ENCODE assay signal across 11 cellular contexts in the genomic region with DNA sequence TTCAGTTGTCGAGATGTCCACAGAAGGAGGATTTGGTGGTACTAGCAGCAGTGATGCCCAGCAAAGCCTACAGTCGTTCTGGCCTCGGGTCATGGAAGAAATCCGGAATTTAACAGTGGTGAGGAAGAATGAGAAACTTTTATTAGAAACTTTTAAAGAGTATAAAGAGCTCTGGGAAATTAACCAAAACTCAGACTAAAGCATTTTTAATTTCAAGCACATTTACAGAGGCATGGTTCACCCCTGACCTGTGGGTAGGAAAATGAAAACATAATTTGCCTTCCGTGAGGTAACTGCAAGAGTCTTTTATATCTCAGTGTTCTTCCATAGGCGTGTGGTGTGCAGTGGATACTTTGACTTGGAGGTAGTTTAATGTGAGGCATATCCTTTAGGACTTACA.
"Had no signal": no experiment of that assay in that cellular context is flagged by ENCODE, and none has a peak within 500 bp of the region (broad histone marks: within the 10 kb centered on the region; RNA-seq: fewer than 3 reads in every experiment).

No MANE protein-coding gene starts in this region.

- H3K27me3 ChIP-seq: cardiac muscle cell, pancreas, stomach, testis had no signal

- H3K27ac Mint-ChIP-seq: activated CD4-positive, alpha-beta T cell treated with anti-CD3 and anti-CD28 coated beads, Interleukin-2, amount 10 ng/mL, durations not matched to agents 24 days and 14 days; activated naive CD4-positive, alpha-beta T cell treated with anti-CD3 and anti-CD28 coated beads, Interleukin-2, amount 10 ng/mL, durations not matched to agents 7 days and 5 days; WTC11 had no signal

- H3K27me3 Mint-ChIP-seq: activated CD4-positive, alpha-beta T cell treated with anti-CD3 and anti-CD28 coated beads, Interleukin-2, amount 10 ng/mL, durations not matched to agents 24 days and 14 days; activated naive CD4-positive, alpha-beta T cell treated with anti-CD3 and anti-CD28 coated beads, Interleukin-2, amount 10 ng/mL, durations not matched to agents 7 days and 5 days had no signal

- H3K27ac ChIP-seq: cardiac muscle cell, pancreas had no signal

- H3K9me3 ChIP-seq: pancreas, stomach, testis had no signal

- ATAC-seq: left ventricle myocardium superior, pancreas, WTC11 had no signal

- H3K4me3 ChIP-seq: cardiac muscle cell, pancreas, stomach, testis had no signal

- H3K4me3 Mint-ChIP-seq: activated CD4-positive, alpha-beta T cell treated with anti-CD3 and anti-CD28 coated beads, Interleukin-2, amount 10 ng/mL, durations not matched to agents 24 days and 14 days; activated naive CD4-positive, alpha-beta T cell treated with anti-CD3 and anti-CD28 coated beads, Interleukin-2, amount 10 ng/mL, durations not matched to agents 7 days and 5 days; WTC11 had no signal

- H3K9me3 Mint-ChIP-seq: activated naive CD4-positive, alpha-beta T cell treated with anti-CD3 and anti-CD28 coated beads, Interleukin-2, amount 10 ng/mL, durations not matched to agents 7 days and 5 days; WTC11 had no signal

- DNase-seq: activated CD4-positive, alpha-beta T cell treated with anti-CD3 and anti-CD28 coated beads, Interleukin-2, amount 10 ng/mL, durations not matched to agents 24 days and 14 days; activated CD8-positive, alpha-beta memory T cell treated with anti-CD3 and anti-CD28 coated beads, Interleukin-2, amount 50 U/mL, for 48 hours; activated naive CD4-positive, alpha-beta T cell treated with anti-CD3 and anti-CD28 coated beads, Interleukin-2, amount 10 ng/mL, durations not matched to agents 7 days and 5 days; left ventricle myocardium superior; pancreas; stimulated activated CD4-positive, alpha-beta T cell treated with anti-CD3 and anti-CD28 coated beads, Interleukin-12 subunit alpha, Interleukin-12 subunit beta, amount 100 ng/mL, for 4 hours; stimulated activated CD4-positive, alpha-beta T cell treated with anti-CD3 and anti-CD28 coated beads, Interleukin-2, amount 100 ng/mL, for 24 hours; stomach; testis had no signal
